In genomic region chr3:88302003-88302393, GRCh38 we compare ENCODE assay signal across 10 cellular contexts.
"Had no signal": no experiment of that assay in that cellular context is flagged by ENCODE, and none has a peak within 500 bp of the region (broad histone marks: within the 10 kb centered on the region; RNA-seq: fewer than 3 reads in every experiment).

No MANE protein-coding gene starts in this region.

- H3K4me3 ChIP-seq: GM23248, HAP-1 had no signal

- H3K9me3 ChIP-seq: HAP-1 had no signal

- H2AFZ ChIP-seq: GM23248 had no signal

- H3K9ac ChIP-seq: GM23248, KMS-11 had no signal

- H3K4me2 ChIP-seq: KMS-11 had no signal

- DNase-seq: GM23248, GOT3, H7, HFFc6, Karpas-422, KBM-7 had no signal

- H3K27ac ChIP-seq: GM23248, HL-60, KMS-11 had no signal

- H3K36me3 ChIP-seq: HAP-1 had no signal

- ATAC-seq: HCT116 had no signal
